In genomic region chr2:97748397-97748796, GRCh38 we compare ENCODE assay signal across 8 cellular contexts. TPM values are rescaled to one million over a fixed set of nuclear protein-coding genes. Genes with fewer than 3 reads are reported as not detected.
A peak's percentile ranks its signal among the peaks of the same experiment; 100 is the strongest.
DNase-seq lines count a peak whose midpoint lies in the region; ATAC-seq, FAIRE-seq and TF ChIP-seq lines count a peak whose summit lies in the region.

No MANE protein-coding gene starts in this region.

- peak overlapping the region; percentile 68 to 94 (median 84) for H3K4me2 ChIP-seq in BLaER1 treated with 17β-estradiol and CSF1 and Interleukin-3, amounts not matched to agents 10 nM and 100 nM
- no peak overlapping the region for H3K4me2 ChIP-seq in SK-N-SH

- no peaks in the 10 kb centered on the region for H4K20me1 ChIP-seq in BLaER1 treated with 17β-estradiol and CSF1 and Interleukin-3, amounts not matched to agents 10 nM and 100 nM
- H4K20me1 ChIP-seq in SK-N-SH (ENCODE audit: insufficient read depth) = no peaks in the 10 kb centered on the region

- H3K27ac ChIP-seq in BLaER1 treated with 17β-estradiol and CSF1 and Interleukin-3, amounts not matched to agents 10 nM and 100 nM = peak overlapping the region; percentile 18 to 94 (median 91); a peak in 21 of 22 replicates
- no peak overlapping the region for H3K27ac ChIP-seq in HEK293 (ENCODE audit: extremely low read depth, low read depth, low read length)
- H3K27ac ChIP-seq in SK-N-SH (ENCODE audit: low read depth in 2 of 2, low read length in 1 of 2) = no peak overlapping the region
- H3K27ac ChIP-seq in transverse colon = no peak overlapping the region

- no peaks in the 10 kb centered on the region for H3K9me3 Mint-ChIP-seq in activated naive CD8-positive, alpha-beta T cell (ENCODE audit: low read depth)

- CTCF ChIA-PET in HEK293 (lab: Yijun Ruan, JAX) (interaction anchor here (0.6 to 1.5 kb wide), 5 partner anchors 8 to 115 kb away, joined by 3 to 6 read pairs (median 3); no protein-coding TSS in a partner anchor), SK-N-SH (lab: Yijun Ruan, JAX) (interaction anchor here (0.7 to 1.5 kb wide), 7 partner anchors 8 to 637 kb away, joined by 3 to 11 read pairs (median 4); no protein-coding TSS in a partner anchor)

- peak; percentile 61 for TF ChIP-seq RAD21 in SK-N-SH (IDR thresholded peaks at IDR 0.05; ENCODE audit: low read length)

- H2AFZ ChIP-seq in SK-N-SH (ENCODE audit: low read depth) = no peak overlapping the region

- H3K36me3 ChIP-seq in BLaER1 treated with 17β-estradiol and CSF1 and Interleukin-3, amounts not matched to agents 10 nM and 100 nM = peaks cover 0 to 19% (median 6%) of the 10 kb centered on the region in 11 experiments; a peak in 6 of 22 replicates
- H3K36me3 ChIP-seq in HEK293 (ENCODE audit: control insufficient read depth in 2 of 2, insufficient read depth in 1 of 2, low read length in 2 of 2) (no peaks in the 10 kb centered on the region), SK-N-SH (replicated peaks in 1 of 2; ENCODE audit: control insufficient read depth in 1 of 2, insufficient read depth in 2 of 2, low read length in 1 of 2) (peaks cover 0 to 14% of the 10 kb centered on the region in 2 experiments), transverse colon (peaks cover 0 to 7% (median 0%) of the 10 kb centered on the region in 4 donors)

- FAIRE-seq in GM12892 (lab: Jason Lieb, UNC) = no peak

- DNase-seq in SK-N-SH (peak; percentile 68), lung microvascular endothelial cell (ENCODE audit: low read depth in 2 of 2) (peak; percentile 37 to 57), transverse colon (peak; percentile 37), GM12892 (ENCODE audit: insufficient read length) (no peak)

- WGBS in SK-N-SH (ENCODE audit: low lambda C conversion rate) = 85% methylated on average over 7 of the region's 10 CpGs
- 74% methylated on average over 10 of the region's 10 CpGs; no CpG with 5 or more reads in 1 of the 2 donors for WGBS in transverse colon (ENCODE audit: low coverage in 1 of 2), 2 donors

- no peaks in the 10 kb centered on the region for H3K79me2 ChIP-seq in SK-N-SH (ENCODE audit: insufficient read depth)

- peak overlapping the region; percentile 5 to 84 (median 80); a peak in 21 of 22 replicates for H3K9ac ChIP-seq in BLaER1 treated with 17β-estradiol and CSF1 and Interleukin-3, amounts not matched to agents 10 nM and 100 nM
- H3K9ac ChIP-seq in SK-N-SH = no peak overlapping the region

- H3K27me3 ChIP-seq in BLaER1 treated with 17β-estradiol and CSF1 and Interleukin-3, amounts not matched to agents 10 nM and 100 nM = no peaks in the 10 kb centered on the region
- no peaks in the 10 kb centered on the region for H3K27me3 ChIP-seq in SK-N-SH (ENCODE audit: insufficient read depth)
- no peaks in the 10 kb centered on the region for H3K27me3 ChIP-seq in transverse colon

- in situ Hi-C loops in transverse colon (cut with MboI; ENCODE audit: low pct_ligation_motif_present in 1 of 4, low pct_unique_long_range_greater_than_20kb in 1 of 4, low sequenced_read_pairs in 3 of 4) = no loop called here

- intact Hi-C loops in transverse colon (cut with DNase I; ENCODE audit: low total_unique reads) = no loop called here

- TF ChIP-seq EP300 in SK-N-SH (IDR thresholded peaks at IDR 0.05; ENCODE audit: borderline replicate concordance in 1 of 2, low read depth in 1 of 2, low read length in 1 of 2) (no peak), transverse colon (IDR thresholded peaks at IDR 0.05; ENCODE audit: low read depth) (no peak)

- peaks cover 10% of the 10 kb centered on the region for H3K36me3 Mint-ChIP-seq in activated naive CD8-positive, alpha-beta T cell

- peak overlapping the region; percentile 7 for H3K4me3 Mint-ChIP-seq in activated naive CD8-positive, alpha-beta T cell

- POLR2A ChIA-PET in HEK293 (lab: Yijun Ruan, JAX) = no interaction called here
- POLR2A ChIA-PET in SK-N-SH (lab: Yijun Ruan, JAX) = no interaction called here

- peaks cover 30 to 87% (median 76%) of the 10 kb centered on the region in 10 experiments for H3K4me1 ChIP-seq in BLaER1 treated with 17β-estradiol and CSF1 and Interleukin-3, amounts not matched to agents 10 nM and 100 nM
- 0 out of 2 replicates have a peak, but pooled peaks cover 5% of the 10 kb centered on the region for H3K4me1 ChIP-seq in HEK293 (ENCODE audit: control insufficient read depth, insufficient read depth, low read length)
- H3K4me1 ChIP-seq in SK-N-SH (ENCODE audit: control insufficient read depth in 1 of 2, insufficient read depth in 2 of 2, low read depth in 1 of 2, low read length in 1 of 2) = peaks cover 0 to 4% of the 10 kb centered on the region in 2 experiments; a peak in 1 of 4 replicates
- H3K4me1 ChIP-seq in transverse colon = peaks cover 0 to 19% (median 7%) of the 10 kb centered on the region in 4 donors

- TF ChIP-seq POLR2A in transverse colon (IDR thresholded peaks at IDR 0.05) = no peak
- TF ChIP-seq POLR2A in GM12892 (IDR thresholded peaks at IDR 0.05; ENCODE audit: low read depth, low read length) = no peak

- H3K27me3 Mint-ChIP-seq in activated naive CD8-positive, alpha-beta T cell = no peaks in the 10 kb centered on the region

- ATAC-seq in GM21717 (IDR thresholded peaks at IDR 0.05; ENCODE audit: unreplicated experiment) = no peak

- H3K27ac Mint-ChIP-seq in activated naive CD8-positive, alpha-beta T cell = no peak overlapping the region

- H3K9me2 ChIP-seq in SK-N-SH = no peaks in the 10 kb centered on the region

- peaks cover 45% of the 10 kb centered on the region for H3K4me1 Mint-ChIP-seq in activated naive CD8-positive, alpha-beta T cell (ENCODE audit: low read depth)

- no peaks in the 10 kb centered on the region for H3F3A ChIP-seq in SK-N-SH (replicated peaks; ENCODE audit: insufficient read depth)

- TF ChIP-seq CTCF in HEK293 (tag by site-specific recombination; IDR thresholded peaks at IDR 0.05) (no peak), SK-N-SH (IDR thresholded peaks at IDR 0.05) (peak; percentile 41), transverse colon (IDR thresholded peaks at IDR 0.05) (peak in 2 of 5 experiments; percentile 8 to 12)

- H3K4me3 ChIP-seq in BLaER1 treated with 17β-estradiol and CSF1 and Interleukin-3, amounts not matched to agents 10 nM and 100 nM = peak overlapping the region; percentile 10 to 62 (median 42); a peak in 17 of 20 replicates
- H3K4me3 ChIP-seq in HEK293 (ENCODE audit: low read depth, low read length) = no peak overlapping the region
- no peak overlapping the region for H3K4me3 ChIP-seq in SK-N-SH (ENCODE audit: low read depth in 2 of 2, low read length in 1 of 2)
- H3K4me3 ChIP-seq in transverse colon = no peak overlapping the region

- peaks cover 0 to 16% (median 6%) of the 10 kb centered on the region in 11 experiments; a peak in 13 of 22 replicates for H3K9me3 ChIP-seq in BLaER1 treated with 17β-estradiol and CSF1 and Interleukin-3, amounts not matched to agents 10 nM and 100 nM (replicated peaks in 1 of 11)
- H3K9me3 ChIP-seq in HEK293 (ENCODE audit: control insufficient read depth, insufficient read depth, low read depth, low read length) (no peaks in the 10 kb centered on the region), SK-N-SH (no peaks in the 10 kb centered on the region), transverse colon (no peaks in the 10 kb centered on the region)

TF ChIP-seq in HEK293, 187 proteins besides CTCF, POLR2A, EP300 and RAD21:
- no peak for TF ChIP-seq GLI4 (tag by site-specific recombination; IDR thresholded peaks at IDR 0.05)
- no peak for TF ChIP-seq ZNF423 (tag by site-specific recombination; IDR thresholded peaks at IDR 0.05)
- TF ChIP-seq SP3 (tag by site-specific recombination; IDR thresholded peaks at IDR 0.05) = no peak
- no peak for TF ChIP-seq ZNF514 (tag by site-specific recombination; IDR thresholded peaks at IDR 0.05)
- no peak for TF ChIP-seq ZNF433 (tag by site-specific recombination; IDR thresholded peaks at IDR 0.05; ENCODE audit: low read depth)
- peak; percentile 17; the same call in 1 of the 2 replicates for TF ChIP-seq ZNF654 (tag by site-specific recombination; IDR thresholded peaks at IDR 0.05; ENCODE audit: low read depth)

TF ChIP-seq in SK-N-SH, 30 proteins besides CTCF, POLR2A, EP300 and RAD21:
- 0 out of 2 replicates have a peak, but pooled peaks have one; percentile 15 for TF ChIP-seq SMC3 (IDR thresholded peaks at IDR 0.05; ENCODE audit: low read depth, low read length)
- no peak for TF ChIP-seq GATA2 (CRISPR knock-in tag; IDR thresholded peaks at IDR 0.05)
- TF ChIP-seq CHD2 (IDR thresholded peaks at IDR 0.05; ENCODE audit: low read length, partially characterized antibody) = no peak

RNA-seq across cellular contexts. Expression of gene ZAP70, which starts 35.0 kb away (rescaled TPM):
- polyA plus RNA-seq in SK-N-SH (2012; rRNA removed) = 0.05 and 0.08 TPM in 2 replicates
- polyA plus RNA-seq in SK-N-SH (2012; cell fraction: cytosol; rRNA removed) = 0.03 TPM in 1 of 2 replicates, not detected in the other
- 0.97 and 1.0 TPM in 2 replicates for polyA plus RNA-seq in SK-N-SH (2012; cell fraction: nucleus; rRNA removed)
- under 0.01 TPM in 1 of 2 replicates, not detected in the other for total RNA-seq in lung microvascular endothelial cell
- total RNA-seq in transverse colon = 10 to 100 TPM in 2 of 4 donors, 1 to 10 TPM in 2; 2.6 to 16.1 (median 12.0) TPM
- polyA plus RNA-seq in GM12892 (2012; ENCODE audit: missing spikeins) = 1.0 TPM

Comparison
In these comparisons a context has a peak if more than half of its experiments do, and no peak if none do; other contexts are left out.
1. H3K27ac ChIP-seq: peak in BLaER1 treated with 17β-estradiol and CSF1 and Interleukin-3, amounts not matched to agents 10 nM and 100 nM (11 of 11); none in HEK293 (single experiment), SK-N-SH (0 of 2) and transverse colon (0 of 4).
2. H3K4me3 ChIP-seq: peak in BLaER1 treated with 17β-estradiol and CSF1 and Interleukin-3, amounts not matched to agents 10 nM and 100 nM (10 of 10); none in HEK293 (single experiment), SK-N-SH (0 of 2) and transverse colon (0 of 4).